Comparison of ENCODE assay signal across 1 cellular context in genomic region chr11:73314121-73314948, GRCh38.
TF ChIP-seq lines count a peak whose summit lies in the region.

No MANE protein-coding gene starts in this region.

TF ChIP-seq in SK-N-SH, 30 proteins besides CTCF, POLR2A, EP300 and RAD21 (continued from another document):
- no peak for TF ChIP-seq ZBTB33 (IDR thresholded peaks at IDR 0.05; ENCODE audit: borderline replicate concordance, low read depth)
